In the genomic region with DNA sequence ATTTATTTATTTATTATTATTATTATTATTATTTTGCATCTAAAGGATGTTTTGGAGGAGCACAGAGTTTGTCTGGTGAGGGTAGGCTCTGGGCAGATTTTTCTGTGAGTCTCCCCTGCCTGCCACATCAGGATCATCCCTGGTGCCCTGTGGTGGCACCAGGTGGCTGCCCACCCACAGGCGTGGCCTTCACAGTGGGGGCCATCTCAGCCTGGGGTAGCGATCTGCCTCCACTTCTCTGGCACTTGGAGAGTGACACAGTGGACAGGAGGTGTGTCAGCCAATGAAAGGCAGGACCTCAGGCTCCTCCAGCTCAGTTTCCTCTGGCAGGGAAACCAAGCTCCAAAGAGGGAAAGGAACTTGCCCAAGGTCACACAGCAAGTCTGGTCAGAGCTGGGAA, we compare ENCODE assay signal across 2 cellular contexts.
TF ChIP-seq lines count a peak whose summit lies in the region.

No MANE protein-coding gene starts in this region.

TF ChIP-seq in IMR-90, 13 proteins besides CTCF, POLR2A, EP300 and RAD21:
- no peak for TF ChIP-seq BHLHE40 (IDR thresholded peaks at IDR 0.05; ENCODE audit: low read depth, low read length)
- TF ChIP-seq CEBPB (IDR thresholded peaks at IDR 0.05; ENCODE audit: low read depth, low read length), result no peak
- TF ChIP-seq MAZ (IDR thresholded peaks at IDR 0.05; ENCODE audit: borderline replicate concordance, low read depth, low read length), result no peak
- TF ChIP-seq NFE2L2 (IDR thresholded peaks at IDR 0.05; ENCODE audit: low read depth, low read length), result no peak
- TF ChIP-seq USF2 (IDR thresholded peaks at IDR 0.05; ENCODE audit: low read depth, low read length), result no peak
- TF ChIP-seq, protein P1, sequence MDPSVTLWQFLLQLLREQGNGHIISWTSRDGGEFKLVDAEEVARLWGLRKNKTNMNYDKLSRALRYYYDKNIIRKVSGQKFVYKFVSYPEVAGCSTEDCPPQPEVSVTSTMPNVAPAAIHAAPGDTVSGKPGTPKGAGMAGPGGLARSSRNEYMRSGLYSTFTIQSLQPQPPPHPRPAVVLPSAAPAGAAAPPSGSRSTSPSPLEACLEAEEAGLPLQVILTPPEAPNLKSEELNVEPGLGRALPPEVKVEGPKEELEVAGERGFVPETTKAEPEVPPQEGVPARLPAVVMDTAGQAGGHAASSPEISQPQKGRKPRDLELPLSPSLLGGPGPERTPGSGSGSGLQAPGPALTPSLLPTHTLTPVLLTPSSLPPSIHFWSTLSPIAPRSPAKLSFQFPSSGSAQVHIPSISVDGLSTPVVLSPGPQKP (IDR thresholded peaks at IDR 0.05; ENCODE audit: borderline replicate concordance, low read depth, low read length), result no peak
- TF ChIP-seq SMC3 (IDR thresholded peaks at IDR 0.05; ENCODE audit: low read depth, low read length), result no peak
- no peak for TF ChIP-seq FOS (IDR thresholded peaks at IDR 0.05; ENCODE audit: low read depth, low read length)
- TF ChIP-seq MXI1 (IDR thresholded peaks at IDR 0.05; ENCODE audit: borderline replicate concordance, low read depth, low read length), result no peak
- no peak for TF ChIP-seq RCOR1 (IDR thresholded peaks at IDR 0.05; ENCODE audit: insufficient replicate concordance, low read length)

TF ChIP-seq in H1, 55 proteins besides CTCF, POLR2A, EP300 and RAD21:
- no peak for TF ChIP-seq BRCA1 (IDR thresholded peaks at IDR 0.05; ENCODE audit: low read depth, low read length)
- TF ChIP-seq SUZ12 (IDR thresholded peaks at IDR 0.05; ENCODE audit: low read length), result no peak
- TF ChIP-seq MAFK (IDR thresholded peaks at IDR 0.05; ENCODE audit: low read depth, low read length), result no peak
- TF ChIP-seq, protein P2, sequence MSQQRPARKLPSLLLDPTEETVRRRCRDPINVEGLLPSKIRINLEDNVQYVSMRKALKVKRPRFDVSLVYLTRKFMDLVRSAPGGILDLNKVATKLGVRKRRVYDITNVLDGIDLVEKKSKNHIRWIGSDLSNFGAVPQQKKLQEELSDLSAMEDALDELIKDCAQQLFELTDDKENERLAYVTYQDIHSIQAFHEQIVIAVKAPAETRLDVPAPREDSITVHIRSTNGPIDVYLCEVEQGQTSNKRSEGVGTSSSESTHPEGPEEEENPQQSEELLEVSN (IDR thresholded peaks at IDR 0.05), result no peak
